ENCODE assay signal across 20 cellular contexts in genomic region chr10:3738855-3739350, GRCh38.
"Had no signal": no experiment of that assay in that cellular context is flagged by ENCODE, and none has a peak within 500 bp of the region (broad histone marks: within the 10 kb centered on the region; RNA-seq: fewer than 3 reads in every experiment).

No MANE protein-coding gene starts in this region.

- H3K4me3 Mint-ChIP-seq: activated CD4-positive, alpha-beta T cell treated with anti-CD3 and anti-CD28 coated beads, Interleukin-2, amount 10 ng/mL, durations not matched to agents 24 days and 14 days; activated naive CD4-positive, alpha-beta T cell treated with anti-CD3 and anti-CD28 coated beads for 36 hours; nephron; T-helper 1 cell treated with Interleukin-12 subunit alpha and Interleukin-12 subunit beta and Interleukin-4 antibody, amounts not matched to agents 30 μg/mL and 1 μg/mL, for 36 hours; type B pancreatic cell; WTC11 had no signal

- FAIRE-seq: astrocyte had no signal

- H3K4me1 Mint-ChIP-seq: nephron had no signal

- H3K27ac Mint-ChIP-seq: activated CD4-positive, alpha-beta T cell treated with anti-CD3 and anti-CD28 coated beads, Interleukin-2, amount 10 ng/mL, durations not matched to agents 24 days and 14 days; activated naive CD4-positive, alpha-beta T cell treated with anti-CD3 and anti-CD28 coated beads for 36 hours; activated T-helper 2 cell treated with anti-CD3 and anti-CD28 coated beads, Interferon-gamma antibody, Interleukin-2, Interleukin-4, amounts not matched to agents 10 μg/mL and 5 μg/mL and 100 μg/mL, durations not matched to agents 14 hours and 24 hours and 36 hours; nephron; T-helper 1 cell treated with Interleukin-12 subunit alpha and Interleukin-12 subunit beta and Interleukin-4 antibody, amounts not matched to agents 30 μg/mL and 1 μg/mL, for 36 hours; type B pancreatic cell; WTC11 had no signal

- DNase-seq: activated CD4-positive, alpha-beta T cell treated with anti-CD3 and anti-CD28 coated beads, Interleukin-2, amount 10 ng/mL, durations not matched to agents 24 days and 14 days; activated naive CD4-positive, alpha-beta T cell treated with anti-CD3 and anti-CD28 coated beads for 36 hours; hippocampal formation; left ventricle myocardium superior; mesenchymal stem cell; nucleus accumbens; stimulated activated CD4-positive, alpha-beta T cell treated with anti-CD3 and anti-CD28 coated beads, Interleukin-15, amount 100 ng/mL, for 24 hours; stimulated activated CD4-positive, alpha-beta T cell treated with anti-CD3 and anti-CD28 coated beads, Interleukin-4, amount 100 ng/mL, for 4 hours; stimulated activated CD8-positive, alpha-beta memory T cell treated with anti-CD3 and anti-CD28 coated beads, Interleukin-4, amount 100 ng/mL, for 48 hours; stimulated activated naive CD8-positive, alpha-beta T cell treated with anti-CD3 and anti-CD28 coated beads, Interleukin-15, Interleukin-2, amounts not matched to agents 100 U/mL and 50 U/mL, for 24 hours had no signal

- ATAC-seq: left ventricle myocardium superior; stimulated activated naive CD8-positive, alpha-beta T cell treated with anti-CD3 and anti-CD28 coated beads, Interleukin-15, Interleukin-2, amounts not matched to agents 100 U/mL and 50 U/mL, for 24 hours; WTC11 had no signal

- H3K9me3 Mint-ChIP-seq: activated CD4-positive, alpha-beta T cell treated with anti-CD3 and anti-CD28 coated beads, Interleukin-2, amount 10 ng/mL, durations not matched to agents 24 days and 14 days; activated naive CD4-positive, alpha-beta T cell treated with anti-CD3 and anti-CD28 coated beads for 36 hours; activated T-helper 2 cell treated with anti-CD3 and anti-CD28 coated beads, Interferon-gamma antibody, Interleukin-2, Interleukin-4, amounts not matched to agents 10 μg/mL and 5 μg/mL and 100 μg/mL, durations not matched to agents 14 hours and 24 hours and 36 hours; nephron; T-helper 1 cell treated with Interleukin-12 subunit alpha and Interleukin-12 subunit beta and Interleukin-4 antibody, amounts not matched to agents 30 μg/mL and 1 μg/mL, for 36 hours; type B pancreatic cell; WTC11 had no signal

- H3K4me3 ChIP-seq: esophagus muscularis mucosa, right atrium auricular region, skin epidermis, suprapubic skin had no signal

- H3K27me3 Mint-ChIP-seq: activated CD4-positive, alpha-beta T cell treated with anti-CD3 and anti-CD28 coated beads, Interleukin-2, amount 10 ng/mL, durations not matched to agents 24 days and 14 days; type B pancreatic cell had no signal

- H3K36me3 Mint-ChIP-seq: type B pancreatic cell had no signal
